In genomic region chr4:184349283-184350039, GRCh38 we compare ENCODE assay signal across 14 cellular contexts.
DNase-seq lines count a peak whose midpoint lies in the region; ATAC-seq, FAIRE-seq and TF ChIP-seq lines count a peak whose summit lies in the region.
"Had no signal": no experiment of that assay in that cellular context is flagged by ENCODE, and none has a peak within 500 bp of the region (broad histone marks: within the 10 kb centered on the region; RNA-seq: fewer than 3 reads in every experiment).

No MANE protein-coding gene starts in this region.

- H3K4me1 ChIP-seq in A549 (peaks cover 12% of the 10 kb centered on the region; the same call in 2 of the 3 replicates), neuronal stem cell (ENCODE audit: control insufficient read depth in 2 of 2, insufficient read depth in 1 of 2, low read depth in 1 of 2, low read length in 2 of 2) (peaks cover 16 to 23% of the 10 kb centered on the region in 2 donors), HAP-1 (peaks cover 20% of the 10 kb centered on the region)

- no peak for TF ChIP-seq RAD21 in A549 (conservative IDR thresholded peaks at IDR 0.05 in 1 of 2, IDR thresholded peaks at IDR 0.05 in 1 of 2)

- H3K18ac ChIP-seq in neuronal stem cell (ENCODE audit: low read length), result peak overlapping the region; percentile 70

- H3K9ac ChIP-seq in neuronal stem cell (ENCODE audit: low read depth, low read length, poor library complexity), result no peak overlapping the region

- ATAC-seq in A549, result no peak

- no peak overlapping the region for H2BK120ac ChIP-seq in neuronal stem cell (ENCODE audit: low read depth, low read length)

- POLR2A ChIA-PET in A549 (lab: Yijun Ruan, JAX), result no interaction called here

- H2AK5ac ChIP-seq in neuronal stem cell (ENCODE audit: low read depth, low read length), result peak overlapping the region; percentile 67

- H3K27me3 ChIP-seq in HL-60 (ENCODE audit: insufficient read depth, poor library complexity, severe bottlenecking) (no peaks in the 10 kb centered on the region), neuronal stem cell (ENCODE audit: control insufficient read depth in 3 of 3, insufficient read depth in 3 of 3, low read depth in 1 of 3, low read length in 3 of 3) (no peaks in the 10 kb centered on the region), HAP-1 (ENCODE audit: low read depth) (no peaks in the 10 kb centered on the region)
- H3K27me3 ChIP-seq: tibial nerve had no signal

- no peak for FAIRE-seq in A549 (lab: Jason Lieb, UNC)

- DNase-seq in A549 (ENCODE audit: low read depth in 1 of 2, low spot score in 1 of 2) (no peak), HL-60 (ENCODE audit: low read depth in 1 of 2, low spot score in 1 of 2) (peak in 1 of 2 experiments; percentile 49), epithelial cell of prostate (ENCODE audit: low read depth, low spot score) (no peak), neuronal stem cell (ENCODE audit: low spot score) (no peak), HAP-1 (ENCODE audit: low spot score in 2 of 2) (no peak), amygdala (lab: John Stamatoyannopoulos, UW) (no peak), DMS153 treated with DMSO at 0.1 percent for 48 hours (lab: John Stamatoyannopoulos, UW; ENCODE audit: unreplicated experiment) (no peak), hepatic stellate cell (ENCODE audit: low spot score) (no peak)
- DNase-seq: DMS79; KG1; NCI-H1694; SIG-M5; stimulated activated CD4-positive, alpha-beta T cell treated with anti-CD3 and anti-CD28 coated beads, Interleukin-15, amount 100 ng/mL, for 24 hours had no signal

- no peak for TF ChIP-seq POLR2A in A549 (IDR thresholded peaks at IDR 0.05; ENCODE audit: low read length)

- H4K8ac ChIP-seq in neuronal stem cell (ENCODE audit: low read depth, low read length), result no peak overlapping the region

- 87% methylated on average over 9 of the region's 11 CpGs for WGBS in A549 (ENCODE audit: missing lambda C conversion rate)
- WGBS in neuronal stem cell (ENCODE audit: extremely low coverage in 2 of 2, insufficient read length in 2 of 2, insufficient replicate concordance in 1 of 2), 2 donors, result no CpG with 5 or more reads among the region's 11 CpGs

- H3K4me2 ChIP-seq in A549 (peak overlapping the region; percentile 24; the same call in 1 of the 3 replicates), neuronal stem cell (ENCODE audit: insufficient read depth, low read length, poor library complexity, severe bottlenecking) (no peak overlapping the region)

- H3K4ac ChIP-seq in neuronal stem cell (ENCODE audit: low read length), result peak overlapping the region; percentile 90

- H3K36me3 ChIP-seq in neuronal stem cell (replicated peaks in 1 of 2; ENCODE audit: control insufficient read depth in 2 of 2, insufficient read depth in 2 of 2, low read length in 2 of 2) (no peaks in the 10 kb centered on the region), HAP-1 (replicated peaks) (no peaks in the 10 kb centered on the region)
- H3K36me3 ChIP-seq: tibial nerve had no signal

- TF ChIP-seq EP300 in A549 (IDR thresholded peaks at IDR 0.05), result no peak

- H3K9me3 ChIP-seq in A549, result no peaks in the 10 kb centered on the region
- H3K9me3 ChIP-seq in neuronal stem cell (replicated peaks in 1 of 2; ENCODE audit: control insufficient read depth in 2 of 2, insufficient read depth in 1 of 2, low read depth in 1 of 2, low read length in 2 of 2), result no peaks in the 10 kb centered on the region
- no peaks in the 10 kb centered on the region for H3K9me3 ChIP-seq in HAP-1
- H3K9me3 ChIP-seq: tibial nerve had no signal

- in situ Hi-C loops in HAP-1 (cut with MboI; ENCODE audit: low sequenced_read_pairs), result no loop called here

- peak overlapping the region; percentile 19 for H2AFZ ChIP-seq in neuronal stem cell (ENCODE audit: low read length)

- H3K79me1 ChIP-seq in neuronal stem cell (ENCODE audit: low read depth, low read length), result no peaks in the 10 kb centered on the region

- CTCF ChIA-PET in A549 (lab: Yijun Ruan, JAX), result interaction anchor here (1.1 to 1.2 kb wide), 2 partner anchors 62 to 86 kb away, joined by 3 to 4 read pairs; no protein-coding TSS in a partner anchor

- H2BK15ac ChIP-seq in neuronal stem cell (ENCODE audit: low read length), result peak overlapping the region; percentile 100

- peak overlapping the region; percentile 92 for H3K14ac ChIP-seq in neuronal stem cell (ENCODE audit: low read length)

- no peak overlapping the region for H4K91ac ChIP-seq in neuronal stem cell (ENCODE audit: low read depth, low read length, poor library complexity)

- peak overlapping the region; percentile 59 for H3K23ac ChIP-seq in neuronal stem cell (ENCODE audit: low read depth, low read length, poor library complexity)

- H3K4me3 ChIP-seq in A549, result no peak overlapping the region
- no peak overlapping the region for H3K4me3 ChIP-seq in HL-60 (replicated peaks; ENCODE audit: insufficient read depth, low read length)
- peak overlapping the region in 1 of 2 donors; percentile 4 for H3K4me3 ChIP-seq in neuronal stem cell (ENCODE audit: low read length in 2 of 2)
- H3K4me3 ChIP-seq in HAP-1, result no peak overlapping the region
- H3K4me3 ChIP-seq: tibial nerve had no signal

- TF ChIP-seq CTCF in A549 (IDR thresholded peaks at IDR 0.05) (no peak), HL-60 (IDR thresholded peaks at IDR 0.05; ENCODE audit: insufficient read depth, low read length) (no peak)

- H3K27ac ChIP-seq in A549 (peak overlapping the region; percentile 15 to 43; a peak in 2 of 6 replicates), HL-60 (replicated peaks) (peak overlapping the region; percentile 94), epithelial cell of prostate (peak overlapping the region; percentile 84), neuronal stem cell (replicated peaks; ENCODE audit: low read length) (no peak overlapping the region)

- H2BK5ac ChIP-seq in neuronal stem cell (ENCODE audit: low read length), result no peak overlapping the region

- H2BK12ac ChIP-seq in neuronal stem cell (ENCODE audit: low read length), result no peak overlapping the region

TF ChIP-seq in A549, 52 proteins besides CTCF, POLR2A, EP300 and RAD21:
- TF ChIP-seq RNF2 (IDR thresholded peaks at IDR 0.05; ENCODE audit: borderline replicate concordance, low read depth), result no peak
- TF ChIP-seq JUN (IDR thresholded peaks at IDR 0.05), result no peak
- TF ChIP-seq RCOR1 (IDR thresholded peaks at IDR 0.05; ENCODE audit: low read depth, low read length), result no peak
- no peak for TF ChIP-seq MAZ (IDR thresholded peaks at IDR 0.05; ENCODE audit: borderline replicate concordance, low read depth, low read length)
- no peak for TF ChIP-seq RFX5 (IDR thresholded peaks at IDR 0.05)
- no peak for TF ChIP-seq ZNF302 (CRISPR knock-in tag; IDR thresholded peaks at IDR 0.05)
- TF ChIP-seq HDAC2 (IDR thresholded peaks at IDR 0.05), result no peak
- TF ChIP-seq HOXA7 (CRISPR knock-in tag; IDR thresholded peaks at IDR 0.05), result no peak
- TF ChIP-seq MYC (IDR thresholded peaks at IDR 0.05; ENCODE audit: borderline replicate concordance, low read length), result no peak
- TF ChIP-seq ZSCAN20 (CRISPR knock-in tag; IDR thresholded peaks at IDR 0.05), result no peak
